1 cellular context compared by ENCODE assay signal in the genomic region with DNA sequence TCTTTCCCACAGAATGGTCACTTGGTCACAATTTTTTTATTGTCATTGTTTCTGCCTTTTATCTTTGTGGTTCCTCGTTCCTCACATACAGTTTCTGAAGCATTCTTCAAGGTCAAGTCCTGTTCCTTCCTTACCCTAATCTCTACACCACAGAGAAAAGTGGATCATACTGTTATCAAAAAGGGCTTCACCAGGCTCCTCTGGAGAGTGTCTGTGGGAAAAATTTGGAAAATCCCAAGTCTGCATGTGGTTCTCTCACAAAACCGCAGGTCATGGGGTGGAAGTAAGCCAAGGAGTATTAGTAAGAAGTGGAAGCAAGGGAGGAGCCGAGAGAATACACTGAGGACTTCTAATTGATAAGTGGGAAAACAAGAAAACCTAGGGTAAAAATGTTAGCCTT.
TF ChIP-seq lines count a peak whose summit lies in the region.

No MANE protein-coding gene starts in this region.

TF ChIP-seq in IMR-90, 13 proteins besides CTCF, POLR2A, EP300 and RAD21:
- TF ChIP-seq BHLHE40 (IDR thresholded peaks at IDR 0.05; ENCODE audit: low read depth, low read length) (no peak), MAFK (IDR thresholded peaks at IDR 0.05; ENCODE audit: low read depth, low read length) (no peak), SMC3 (IDR thresholded peaks at IDR 0.05; ENCODE audit: low read depth, low read length) (no peak), MAZ (IDR thresholded peaks at IDR 0.05; ENCODE audit: borderline replicate concordance, low read depth, low read length) (no peak)
- TF ChIP-seq, protein P1, sequence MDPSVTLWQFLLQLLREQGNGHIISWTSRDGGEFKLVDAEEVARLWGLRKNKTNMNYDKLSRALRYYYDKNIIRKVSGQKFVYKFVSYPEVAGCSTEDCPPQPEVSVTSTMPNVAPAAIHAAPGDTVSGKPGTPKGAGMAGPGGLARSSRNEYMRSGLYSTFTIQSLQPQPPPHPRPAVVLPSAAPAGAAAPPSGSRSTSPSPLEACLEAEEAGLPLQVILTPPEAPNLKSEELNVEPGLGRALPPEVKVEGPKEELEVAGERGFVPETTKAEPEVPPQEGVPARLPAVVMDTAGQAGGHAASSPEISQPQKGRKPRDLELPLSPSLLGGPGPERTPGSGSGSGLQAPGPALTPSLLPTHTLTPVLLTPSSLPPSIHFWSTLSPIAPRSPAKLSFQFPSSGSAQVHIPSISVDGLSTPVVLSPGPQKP (IDR thresholded peaks at IDR 0.05; ENCODE audit: borderline replicate concordance, low read depth, low read length): no peak
